ENCODE assay signal across 8 cellular contexts in the genomic region with DNA sequence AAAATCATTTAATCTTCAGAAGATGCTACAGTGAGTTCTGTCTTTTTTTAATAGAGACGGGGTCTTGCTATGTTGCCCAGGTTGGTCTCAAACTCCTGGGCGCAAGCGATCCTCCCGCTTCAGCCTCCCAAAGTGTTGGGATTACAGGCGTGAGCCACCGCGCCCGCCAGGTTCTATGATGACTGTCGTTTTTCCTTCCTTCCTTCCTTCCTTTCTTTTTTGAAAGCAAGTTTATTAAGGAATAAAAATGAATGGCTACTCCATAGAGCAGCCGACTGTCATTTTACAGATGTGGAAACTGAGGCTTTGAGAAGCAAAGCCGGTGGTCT. TPM values are rescaled to one million over a fixed set of nuclear protein-coding genes. Genes with fewer than 3 reads are reported as not detected.
A peak's percentile ranks its signal among the peaks of the same experiment; 100 is the strongest.
DNase-seq lines count a peak whose midpoint lies in the region; ATAC-seq, FAIRE-seq and TF ChIP-seq lines count a peak whose summit lies in the region.

No MANE protein-coding gene starts in this region.

- no peaks in the 10 kb centered on the region for H3K36me3 Mint-ChIP-seq in astrocyte (ENCODE audit: low read depth, unreplicated experiment)

- TF ChIP-seq POLR2A in vagina (IDR thresholded peaks at IDR 0.05): no peak

- ATAC-seq in heart right ventricle (no peak), left cardiac atrium (no peak), HG03354 (IDR thresholded peaks at IDR 0.05; ENCODE audit: poor library complexity, severe bottlenecking, unreplicated experiment) (no peak)

- H3K27me3 ChIP-seq in heart right ventricle (peaks cover 0 to 38% (median 0%) of the 10 kb centered on the region in 7 donors), astrocyte (ENCODE audit: insufficient read depth, low read length) (no peaks in the 10 kb centered on the region), mesendoderm (ENCODE audit: insufficient read depth, low read length, poor library complexity) (no peaks in the 10 kb centered on the region), vagina (no peaks in the 10 kb centered on the region)

- H3K4me3 ChIP-seq in heart right ventricle (peak overlapping the region in 8 of 10 donors; percentile 50 to 81 (median 72)), astrocyte (ENCODE audit: insufficient read depth, low read depth, low read length) (peak overlapping the region; percentile 29), mesendoderm (ENCODE audit: low read length) (no peak overlapping the region), vagina (peak overlapping the region; percentile 54 to 65)

- H2AFZ ChIP-seq in astrocyte (ENCODE audit: low read depth, low read length): peak overlapping the region; percentile 75

- no peak overlapping the region for H2BK15ac ChIP-seq in mesendoderm (replicated peaks; ENCODE audit: low read depth)

- no peak overlapping the region for H3K23ac ChIP-seq in mesendoderm (ENCODE audit: low read length)

- H3K27ac ChIP-seq in heart right ventricle (peak overlapping the region in 5 of 10 donors; percentile 14 to 86 (median 78)), astrocyte (ENCODE audit: low read depth, low read length) (no peak overlapping the region), mesendoderm (ENCODE audit: low read depth, low read length) (no peak overlapping the region), vagina (peak overlapping the region; percentile 33)

- no peaks in the 10 kb centered on the region for H3K9me3 ChIP-seq in heart right ventricle
- H3K9me3 ChIP-seq in astrocyte (ENCODE audit: insufficient read depth, low read depth, low read length): no peaks in the 10 kb centered on the region
- no peaks in the 10 kb centered on the region for H3K9me3 ChIP-seq in vagina

- no peak overlapping the region for H3K4ac ChIP-seq in mesendoderm (ENCODE audit: low read depth, low read length)

- H4K20me1 ChIP-seq in astrocyte (ENCODE audit: insufficient read depth, low read length): peaks cover 3% of the 10 kb centered on the region

- H2BK120ac ChIP-seq in mesendoderm (ENCODE audit: low read depth, low read length): no peak overlapping the region

- H3K36me3 ChIP-seq in heart right ventricle (peaks cover 0 to 10% (median 0%) of the 10 kb centered on the region in 9 donors), astrocyte (ENCODE audit: insufficient read depth, low read length) (no peaks in the 10 kb centered on the region), mesendoderm (ENCODE audit: control insufficient read depth, insufficient read depth, low read length) (no peaks in the 10 kb centered on the region), vagina (no peaks in the 10 kb centered on the region)

- H3K18ac ChIP-seq in mesendoderm (ENCODE audit: low read length): no peak overlapping the region

- no peaks in the 10 kb centered on the region for H3K9me3 Mint-ChIP-seq in astrocyte (ENCODE audit: unreplicated experiment)

- H3K9ac ChIP-seq in astrocyte (ENCODE audit: low read length) (peak overlapping the region; percentile 42), mesendoderm (ENCODE audit: low read length) (no peak overlapping the region)

- H4K8ac ChIP-seq in mesendoderm (ENCODE audit: low read depth, low read length): no peak overlapping the region

- TF ChIP-seq CTCF in heart right ventricle (IDR thresholded peaks at IDR 0.05) (no peak), astrocyte (IDR thresholded peaks at IDR 0.05; ENCODE audit: insufficient read depth, low read depth, low read length) (no peak), vagina (IDR thresholded peaks at IDR 0.05) (no peak)

- no peak overlapping the region for H4K5ac ChIP-seq in mesendoderm (ENCODE audit: low read length)

- H3K4me1 ChIP-seq in heart right ventricle (peaks cover 8 to 39% (median 23%) of the 10 kb centered on the region in 9 donors), astrocyte (ENCODE audit: insufficient read depth, low read length) (peaks cover 12% of the 10 kb centered on the region), mesendoderm (ENCODE audit: control insufficient read depth, low read depth, low read length) (no peaks in the 10 kb centered on the region), vagina (peaks cover 48% of the 10 kb centered on the region)

- H3K4me2 ChIP-seq in astrocyte (ENCODE audit: low read length) (peak overlapping the region; percentile 85), mesendoderm (ENCODE audit: low read length) (peak overlapping the region; percentile 33)

- H3K4me1 Mint-ChIP-seq in astrocyte (ENCODE audit: low read depth, unreplicated experiment): peaks cover 4% of the 10 kb centered on the region

- H2BK5ac ChIP-seq in mesendoderm (ENCODE audit: low read length): no peak overlapping the region

- no peaks in the 10 kb centered on the region for H3K79me2 ChIP-seq in astrocyte (ENCODE audit: insufficient read depth, low read length)
- no peaks in the 10 kb centered on the region for H3K79me2 ChIP-seq in mesendoderm (ENCODE audit: control insufficient read depth, insufficient read depth, low read length)

- DNase-seq in heart right ventricle (no peak), left cardiac atrium (no peak), astrocyte (ENCODE audit: low read depth) (no peak), mesendoderm (no peak), vagina (ENCODE audit: extremely low spot score in 2 of 2) (no peak), Ammon's horn (ENCODE audit: low spot score) (no peak)
- DNase-seq in activated CD4-positive, CD25-positive, alpha-beta regulatory T cell (lab: John Stamatoyannopoulos, UW): no peak

- WGBS in heart right ventricle, 2 donors: 51 to 64% methylated on average over 11 of the region's 11 CpGs
- no CpG with 5 or more reads among the region's 11 CpGs for WGBS in mesendoderm (ENCODE audit: extremely low coverage, insufficient coverage, low lambda C conversion rate)

- H3K79me1 ChIP-seq in mesendoderm (ENCODE audit: low read length): no peaks in the 10 kb centered on the region

- no peak overlapping the region for H2AK5ac ChIP-seq in mesendoderm (ENCODE audit: low read length)

- H3K4me3 Mint-ChIP-seq in astrocyte (ENCODE audit: unreplicated experiment): peak overlapping the region; percentile 74

- H3K56ac ChIP-seq in mesendoderm (ENCODE audit: low read length): peak overlapping the region; percentile 62

- intact Hi-C loops in heart right ventricle (cut with DNase I): loop anchor here in 3 of 10 donors (10.0 kb wide), 1 partner anchor 127 kb away; the partner anchor contains the start of gene FAM174C (in 3 of the 3)
- intact Hi-C loops in left cardiac atrium (cut with DNase I): loop anchor here in 1 of 2 donors (10.0 kb wide), 1 partner anchor 127 kb away; the partner anchor contains the start of gene FAM174C
- intact Hi-C loops in vagina (cut with DNase I): no loop called here

- H3K27ac Mint-ChIP-seq in astrocyte (ENCODE audit: unreplicated experiment): no peak overlapping the region

- FAIRE-seq in astrocyte (lab: Jason Lieb, UNC): no peak

- no peaks in the 10 kb centered on the region for H3K27me3 Mint-ChIP-seq in astrocyte (ENCODE audit: low read depth, unreplicated experiment)

RNA-seq across cellular contexts. Expression of gene GAMT, which starts 0.5 kb away (rescaled TPM):
- total RNA-seq in heart right ventricle: 10 to 100 TPM; 53.4 to 89.2 (median 72.1) TPM
- 100 to 1,000 TPM in 1 of 2 donors, 10 to 100 TPM in 1; 30.8 to 260 TPM for polyA plus RNA-seq in heart right ventricle
- 10 to 100 TPM; 36.0 to 48.1 TPM for total RNA-seq in left cardiac atrium
- total RNA-seq in astrocyte: 34.1 and 35.9 TPM in 2 replicates
- 5.3 TPM for polyA plus RNA-seq in mesendoderm (2013, experiment 1 of 2)
- 6.2 TPM for polyA plus RNA-seq in mesendoderm (2013, experiment 2 of 2)
- 29.0 TPM for total RNA-seq in vagina

RNA-seq across cellular contexts. Expression of gene DAZAP1, which starts 5.5 kb away (rescaled TPM):
- total RNA-seq in heart right ventricle: 100 to 1,000 TPM in 2 of 10 donors, 10 to 100 TPM in 8; 56.7 to 111 (median 73.8) TPM
- 10 to 100 TPM; 82.6 to 91.3 TPM for polyA plus RNA-seq in heart right ventricle
- total RNA-seq in left cardiac atrium: 10 to 100 TPM; 74.1 to 95.7 TPM
- total RNA-seq in astrocyte: 94.7 and 108 TPM in 2 replicates
- 243 TPM for polyA plus RNA-seq in mesendoderm (2013, experiment 1 of 2)
- polyA plus RNA-seq in mesendoderm (2013, experiment 2 of 2): 246 TPM
- total RNA-seq in vagina: 29.7 TPM

RNA-seq across cellular contexts. Expression of gene NDUFS7, which starts 18.1 kb away (rescaled TPM):
- total RNA-seq in heart right ventricle: 100 to 1,000 TPM; 248 to 446 (median 377) TPM
- 100 to 1,000 TPM; 307 to 498 TPM for polyA plus RNA-seq in heart right ventricle
- total RNA-seq in left cardiac atrium: 100 to 1,000 TPM; 240 to 267 TPM
- 64.0 and 67.3 TPM in 2 replicates for total RNA-seq in astrocyte
- 40.8 TPM for polyA plus RNA-seq in mesendoderm (2013, experiment 1 of 2)
- polyA plus RNA-seq in mesendoderm (2013, experiment 2 of 2): 41.7 TPM
- 141 TPM for total RNA-seq in vagina

RNA-seq across cellular contexts. Expression of gene RPS15, which starts 36.3 kb away (rescaled TPM):
- total RNA-seq in heart right ventricle (100 to 1,000 TPM; 480 to 720 (median 539) TPM), left cardiac atrium (100 to 1,000 TPM; 714 to 737 TPM), astrocyte (973 and 1,045 TPM in 2 replicates), vagina (3,906 TPM)
- polyA plus RNA-seq in heart right ventricle: 1,000 to 10,000 TPM; 2,400 to 3,724 TPM
- polyA plus RNA-seq in mesendoderm (2013, experiment 1 of 2): 2,706 TPM
- 2,673 TPM for polyA plus RNA-seq in mesendoderm (2013, experiment 2 of 2)

RNA-seq across cellular contexts. Expression of gene APC2, which starts 48.1 kb away (rescaled TPM):
- total RNA-seq in heart right ventricle: under 1 TPM in 9 of 10 donors, not detected in 1; 0.02 to 0.23 (median 0.08) TPM
- polyA plus RNA-seq in heart right ventricle: under 1 TPM; 0.13 to 0.15 TPM
- under 1 TPM; 0.18 to 0.21 TPM for total RNA-seq in left cardiac atrium
- total RNA-seq in astrocyte: 5.5 and 7.1 TPM in 2 replicates
- 0.03 TPM for polyA plus RNA-seq in mesendoderm (2013, experiment 1 of 2)
- 0.06 TPM for polyA plus RNA-seq in mesendoderm (2013, experiment 2 of 2)
- 1.2 TPM for total RNA-seq in vagina
